In genomic region chr2:223647258-223647952, GRCh38 we compare ENCODE assay signal across 9 cellular contexts. TPM values are rescaled to one million over a fixed set of nuclear protein-coding genes. Genes with fewer than 3 reads are reported as not detected.
DNase-seq lines count a peak whose midpoint lies in the region; ATAC-seq and TF ChIP-seq lines count a peak whose summit lies in the region.
"Had no signal": no experiment of that assay in that cellular context is flagged by ENCODE, and none has a peak within 500 bp of the region (broad histone marks: within the 10 kb centered on the region; RNA-seq: fewer than 3 reads in every experiment).

No MANE protein-coding gene starts in this region.

- TF ChIP-seq CTCF in GM12864 (IDR thresholded peaks at IDR 0.05; ENCODE audit: low read depth, low read length, missing control alignments) (no peak), MM.1S (IDR thresholded peaks at IDR 0.05; ENCODE audit: low read length) (no peak), esophagus muscularis mucosa (IDR thresholded peaks at IDR 0.05) (no peak), body of pancreas (IDR thresholded peaks at IDR 0.05) (no peak)

- H3K9me3 ChIP-seq in MM.1S (replicated peaks; ENCODE audit: insufficient read depth, low read length) (no peaks in the 10 kb centered on the region), esophagus muscularis mucosa (no peaks in the 10 kb centered on the region), body of pancreas (no peaks in the 10 kb centered on the region)

- no peaks in the 10 kb centered on the region for H3K27me3 ChIP-seq in MM.1S (replicated peaks; ENCODE audit: insufficient read depth, low read length)
- H3K27me3 ChIP-seq in esophagus muscularis mucosa = no peaks in the 10 kb centered on the region
- no peaks in the 10 kb centered on the region for H3K27me3 ChIP-seq in body of pancreas

- no peak overlapping the region for H3K4me3 ChIP-seq in GM12864 (ENCODE audit: low read depth, low read length)
- H3K4me3 ChIP-seq in MM.1S (ENCODE audit: low read length) = no peak overlapping the region
- H3K4me3 ChIP-seq in esophagus muscularis mucosa = no peak overlapping the region
- H3K4me3 ChIP-seq in body of pancreas = no peak overlapping the region

- H3K9ac ChIP-seq in MM.1S (ENCODE audit: low read length) = no peak overlapping the region

- H3K36me3 ChIP-seq in MM.1S (replicated peaks; ENCODE audit: insufficient read depth, low read length) = no peaks in the 10 kb centered on the region
- H3K36me3 ChIP-seq in esophagus muscularis mucosa = no peaks in the 10 kb centered on the region
- no peaks in the 10 kb centered on the region for H3K36me3 ChIP-seq in body of pancreas (replicated peaks in 1 of 2; ENCODE audit: insufficient read depth in 1 of 2, low read depth in 2 of 2)

- H3K4me2 ChIP-seq in MM.1S (ENCODE audit: low read depth, low read length) = peak overlapping the region; percentile 45

- WGBS in esophagus muscularis mucosa = 77% methylated on average over 6 of the region's 6 CpGs
- 65 to 71% methylated on average over 5 to 6 of the region's 6 CpGs for WGBS in body of pancreas, 2 donors

- peak; percentile 96 for ATAC-seq in GM19467 (IDR thresholded peaks at IDR 0.05; ENCODE audit: unreplicated experiment)
- peak; percentile 91 for ATAC-seq in HG02973 (IDR thresholded peaks at IDR 0.05; ENCODE audit: unreplicated experiment)
- no peak for ATAC-seq in body of pancreas

- H2AFZ ChIP-seq in MM.1S (ENCODE audit: low read length) = no peak overlapping the region

- peaks cover 5% of the 10 kb centered on the region; the same call in 1 of the 2 replicates for H3F3A ChIP-seq in MM.1S (ENCODE audit: insufficient read depth, low read length)

- peak; percentile 5 for DNase-seq in GM12864 (ENCODE audit: low read depth)
- peak; percentile 80 for DNase-seq in MM.1S
- DNase-seq in NOMO-1 treated with DMSO at 0.1 percent for 48 hours (lab: John Stamatoyannopoulos, UW; ENCODE audit: unreplicated experiment) = no peak
- DNase-seq in esophagus muscularis mucosa (ENCODE audit: extremely low spot score) = no peak
- no peak for DNase-seq in activated CD4-positive, alpha-beta T cell treated with anti-CD3 and anti-CD28 coated beads, Interleukin-2, amount 50 U/mL, for 48 hours
- no peak for DNase-seq in body of pancreas
- DNase-seq: nucleus accumbens had no signal

- no peak for TF ChIP-seq POLR2A in esophagus muscularis mucosa (IDR thresholded peaks at IDR 0.05; ENCODE audit: low read depth)
- no peak for TF ChIP-seq POLR2A in body of pancreas (IDR thresholded peaks at IDR 0.05)

- H3K4me1 ChIP-seq in MM.1S (ENCODE audit: low read length) = peaks cover 10% of the 10 kb centered on the region
- H3K4me1 ChIP-seq in esophagus muscularis mucosa = no peaks in the 10 kb centered on the region
- H3K4me1 ChIP-seq in body of pancreas = no peaks in the 10 kb centered on the region

- no peak overlapping the region for H3K27ac ChIP-seq in MM.1S (ENCODE audit: low read length)
- no peak overlapping the region for H3K27ac ChIP-seq in esophagus muscularis mucosa (replicated peaks in 1 of 4)
- no peak overlapping the region for H3K27ac ChIP-seq in body of pancreas

- no peaks in the 10 kb centered on the region for H4K20me1 ChIP-seq in MM.1S (ENCODE audit: insufficient read depth, low read length)

- no peaks in the 10 kb centered on the region for H3K9me2 ChIP-seq in MM.1S (replicated peaks; ENCODE audit: insufficient read depth, low read length)

- no peaks in the 10 kb centered on the region for H3K79me2 ChIP-seq in MM.1S (ENCODE audit: low read length)

- TF ChIP-seq EP300 in esophagus muscularis mucosa (IDR thresholded peaks at IDR 0.05) = no peak

- intact Hi-C loops in esophagus muscularis mucosa (cut with DNase I) = no loop called here
- intact Hi-C loops in body of pancreas (cut with DNase I) = no loop called here

RNA-seq across cellular contexts. Expression of gene SCG2, which starts 45.2 kb away (rescaled TPM):
- total RNA-seq in esophagus muscularis mucosa = 1 to 10 TPM; 1.7 to 8.3 (median 3.0) TPM
- 10 to 100 TPM; 12.5 to 13.0 TPM for total RNA-seq in body of pancreas

Comparison
In these comparisons a context has a peak if more than half of its experiments do, and no peak if none do; other contexts are left out.
1. DNase-seq: peak in GM12864 (single experiment) and MM.1S (single experiment); none in NOMO-1 treated with DMSO at 0.1 percent for 48 hours (single experiment), esophagus muscularis mucosa (single experiment), activated CD4-positive, alpha-beta T cell treated with anti-CD3 and anti-CD28 coated beads, Interleukin-2, amount 50 U/mL, for 48 hours (0 of 2) and body of pancreas (0 of 4).